In genomic region chr16:2968738-2969544, GRCh38 we compare ENCODE assay signal across 1 cellular context.
TF ChIP-seq lines count a peak whose summit lies in the region.

PAQR4 (plus strand) TSS chr16:2969348; CDS start chr16:2969675, 327 bp downstream.

TF ChIP-seq in HepG2, 621 proteins besides CTCF, POLR2A, EP300 and RAD21 (continued from another document and continues in another):
- TF ChIP-seq ZNF205 (CRISPR knock-in tag; IDR thresholded peaks at IDR 0.05) (peak; percentile 89), ZNF432 (CRISPR knock-in tag; IDR thresholded peaks at IDR 0.05; ENCODE audit: borderline replicate concordance) (no peak), KLF13 (CRISPR knock-in tag; IDR thresholded peaks at IDR 0.05) (peak; percentile 93; the same call in 1 of the 2 replicates), TRAFD1 (CRISPR knock-in tag; IDR thresholded peaks at IDR 0.05; ENCODE audit: borderline replicate concordance) (no peak), JDP2 (CRISPR knock-in tag; IDR thresholded peaks at IDR 0.05; ENCODE audit: borderline replicate concordance) (no peak; the same call in 1 of the 2 replicates), ZBTB43 (CRISPR knock-in tag; conservative IDR thresholded peaks at IDR 0.05) (peak; percentile 92), TEAD2 (CRISPR knock-in tag; IDR thresholded peaks at IDR 0.05) (peak; percentile 75; the same call in 1 of the 2 replicates), SAP130 (CRISPR knock-in tag; IDR thresholded peaks at IDR 0.05; ENCODE audit: low read depth) (peak; percentile 99), YEATS4 (CRISPR knock-in tag; IDR thresholded peaks at IDR 0.05; ENCODE audit: borderline replicate concordance) (peak; percentile 92), YY1 (IDR thresholded peaks at IDR 0.05; ENCODE audit: insufficient read depth, insufficient replicate concordance, low read depth, low read length) (no peak), SNAPC2 (CRISPR knock-in tag; IDR thresholded peaks at IDR 0.05) (peak; percentile 95), NRL (CRISPR knock-in tag; IDR thresholded peaks at IDR 0.05; ENCODE audit: borderline replicate concordance) (peak; percentile 96), ZNF274 (CRISPR knock-in tag; IDR thresholded peaks at IDR 0.05) (peak; percentile 97), ZBTB33 (CRISPR knock-in tag; IDR thresholded peaks at IDR 0.05) (peak; percentile 32; the same call in 1 of the 2 replicates), ZNF800 (CRISPR knock-in tag; IDR thresholded peaks at IDR 0.05) (peak; percentile 94), GPN1 (CRISPR knock-in tag; IDR thresholded peaks at IDR 0.05; ENCODE audit: borderline replicate concordance) (peak; percentile 85; the same call in 1 of the 2 replicates), ZZZ3 (CRISPR knock-in tag; IDR thresholded peaks at IDR 0.05; ENCODE audit: borderline replicate concordance) (peak; percentile 94), FOXP4 (CRISPR knock-in tag; IDR thresholded peaks at IDR 0.05) (peak; percentile 58; the same call in 1 of the 2 replicates), TFDP2 (CRISPR knock-in tag; IDR thresholded peaks at IDR 0.05) (peak; percentile 95), ZNF501 (CRISPR knock-in tag; IDR thresholded peaks at IDR 0.05) (peak; percentile 94), MED8 (CRISPR knock-in tag; IDR thresholded peaks at IDR 0.05; ENCODE audit: insufficient replicate concordance) (peak; percentile 73), ZNF746 (CRISPR knock-in tag; IDR thresholded peaks at IDR 0.05) (peak; percentile 87), PAX8 (CRISPR knock-in tag; IDR thresholded peaks at IDR 0.05; ENCODE audit: borderline replicate concordance) (peak; percentile 86; the same call in 1 of the 2 replicates), ONECUT2 (CRISPR knock-in tag; IDR thresholded peaks at IDR 0.05) (no peak), ZFYVE20 (CRISPR knock-in tag; IDR thresholded peaks at IDR 0.05; ENCODE audit: borderline replicate concordance, low read depth) (peak; percentile 80; the same call in 1 of the 2 replicates), ZNF17 (CRISPR knock-in tag; IDR thresholded peaks at IDR 0.05) (no peak), SIN3A (IDR thresholded peaks at IDR 0.05; ENCODE audit: borderline replicate concordance, low read depth, low read length) (peak; percentile 98), ZNF569 (CRISPR knock-in tag; IDR thresholded peaks at IDR 0.05; ENCODE audit: borderline replicate concordance) (no peak; the same call in 1 of the 2 replicates), RFX1 (IDR thresholded peaks at IDR 0.05) (no peak), SMARCC2 (IDR thresholded peaks at IDR 0.05) (no peak), STAT6 (CRISPR knock-in tag; IDR thresholded peaks at IDR 0.05; ENCODE audit: borderline replicate concordance) (peak; percentile 72; the same call in 1 of the 2 replicates), ZNF343 (CRISPR knock-in tag; IDR thresholded peaks at IDR 0.05) (peak; percentile 92), RXRA (CRISPR knock-in tag; IDR thresholded peaks at IDR 0.05) (peak; percentile 85), EHMT2 (IDR thresholded peaks at IDR 0.05; ENCODE audit: borderline replicate concordance, low read depth, low read length) (peak; percentile 95), HNRNPK (IDR thresholded peaks at IDR 0.05; ENCODE audit: low read depth, low read length, poor library complexity, severe bottlenecking) (no peak), ZNF83 (CRISPR knock-in tag; IDR thresholded peaks at IDR 0.05; ENCODE audit: borderline replicate concordance) (peak; percentile 97), ZNF776 (CRISPR knock-in tag; IDR thresholded peaks at IDR 0.05) (peak; percentile 87; the same call in 1 of the 2 replicates), ATF3 (CRISPR knock-in tag; IDR thresholded peaks at IDR 0.05) (peak; percentile 74; the same call in 1 of the 2 replicates), ZC3H13 (CRISPR knock-in tag; IDR thresholded peaks at IDR 0.05) (peak; percentile 94), PRDM15 (CRISPR knock-in tag; IDR thresholded peaks at IDR 0.05) (peak; percentile 77), AGO1 (IDR thresholded peaks at IDR 0.05; ENCODE audit: low read depth, low read length, poor library complexity, severe bottlenecking) (no peak), MTF1 (CRISPR knock-in tag; IDR thresholded peaks at IDR 0.05) (peak; percentile 91; the same call in 1 of the 2 replicates)
